In genomic region chr5:142815469-142815868, GRCh38 we compare ENCODE assay signal across 2 cellular contexts.
TF ChIP-seq lines count a peak whose summit lies in the region.

No MANE protein-coding gene starts in this region.

TF ChIP-seq in HCT116, 20 proteins besides CTCF, POLR2A, EP300 and RAD21:
- no peak for TF ChIP-seq JUND (IDR thresholded peaks at IDR 0.05)

TF ChIP-seq in K562, 482 proteins besides CTCF, POLR2A, EP300 and RAD21:
- TF ChIP-seq MCM3 (IDR thresholded peaks at IDR 0.05) (no peak), COPS2 (conservative IDR thresholded peaks at IDR 0.05) (no peak), RBM25 (IDR thresholded peaks at IDR 0.05; ENCODE audit: low read depth, low read length, severe bottlenecking) (peak; percentile 54)
